Comparison of ENCODE assay signal across 10 cellular contexts in the genomic region with DNA sequence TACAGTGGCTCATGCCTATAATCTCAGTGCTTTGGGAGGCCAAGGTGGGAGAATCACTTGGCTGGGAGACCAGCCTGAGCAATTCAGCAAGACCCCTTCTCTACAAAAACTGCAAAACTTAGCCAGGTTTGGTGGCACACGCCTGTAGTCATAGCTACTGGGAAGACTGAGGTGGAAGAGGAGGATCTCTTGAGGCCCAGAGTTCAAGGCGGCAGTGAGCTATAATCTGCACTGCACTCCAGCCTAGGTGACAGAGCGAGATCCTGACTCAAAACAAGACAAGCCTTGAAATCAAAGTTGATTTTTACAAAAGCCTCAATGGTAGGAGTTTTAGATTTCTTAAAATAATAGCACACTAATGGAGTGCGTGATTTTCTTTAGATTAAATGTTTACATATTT. TPM values are rescaled to one million over a fixed set of nuclear protein-coding genes. Genes with fewer than 3 reads are reported as not detected.
A peak's percentile ranks its signal among the peaks of the same experiment; 100 is the strongest.
DNase-seq lines count a peak whose midpoint lies in the region; ATAC-seq and TF ChIP-seq lines count a peak whose summit lies in the region.
"Had no signal": no experiment of that assay in that cellular context is flagged by ENCODE, and none has a peak within 500 bp of the region (broad histone marks: within the 10 kb centered on the region; RNA-seq: fewer than 3 reads in every experiment).

No MANE protein-coding gene starts in this region.

- no peak overlapping the region for H3K4me3 ChIP-seq in BE2C (ENCODE audit: low read depth, low read length)
- H3K4me3 ChIP-seq: SJCRH30 had no signal

- no peaks in the 10 kb centered on the region for H3K9me3 Mint-ChIP-seq in activated CD8-positive, alpha-beta T cell treated with anti-CD3 and anti-CD28 coated beads for 36 hours
- H3K9me3 Mint-ChIP-seq in stimulated activated naive CD8-positive, alpha-beta T cell treated with anti-CD3 and anti-CD28 coated beads, Interleukin-15, amount 100 ng/mL, for 72 hours, result no peaks in the 10 kb centered on the region

- peaks cover 16% of the 10 kb centered on the region for H3K36me3 ChIP-seq in BE2C

- no peaks in the 10 kb centered on the region for H3K27me3 ChIP-seq in BE2C
- H3K27me3 ChIP-seq: SJCRH30 had no signal

- peaks cover 68% of the 10 kb centered on the region for H3K4me1 Mint-ChIP-seq in activated CD8-positive, alpha-beta T cell treated with anti-CD3 and anti-CD28 coated beads for 36 hours (ENCODE audit: low read depth)
- H3K4me1 Mint-ChIP-seq in stimulated activated naive CD8-positive, alpha-beta T cell treated with anti-CD3 and anti-CD28 coated beads, Interleukin-15, amount 100 ng/mL, for 72 hours, result peaks cover 66% of the 10 kb centered on the region

- no peak for TF ChIP-seq CTCF in activated CD8-positive, alpha-beta T cell treated with anti-CD3 and anti-CD28 coated beads for 36 hours (IDR thresholded peaks at IDR 0.05)
- no peak for TF ChIP-seq CTCF in BE2C (IDR thresholded peaks at IDR 0.05; ENCODE audit: low read depth, low read length)

- POLR2A ChIA-PET in activated CD8-positive, alpha-beta T cell treated with anti-CD3 and anti-CD28 coated beads for 36 hours (lab: Charles Lee), result interaction anchor here (1.5 to 8.0 kb wide), 2 partner anchors 12 to 135 kb away, joined by 7 to 78 read pairs; partner anchors contain the start of gene UBE2D2

- CTCF ChIA-PET in activated CD8-positive, alpha-beta T cell treated with anti-CD3 and anti-CD28 coated beads for 36 hours (lab: Charles Lee), result interaction anchor here (0.7 to 3.9 kb wide), 15 partner anchors 10 to 190 kb away, joined by 3 to 56 read pairs (median 6); partner anchors contain the start of gene UBE2D2

- no peaks in the 10 kb centered on the region for H3K9me3 ChIP-seq in BE2C
- H3K9me3 ChIP-seq: SJCRH30 had no signal

- no peaks in the 10 kb centered on the region for H3K27me3 Mint-ChIP-seq in activated CD8-positive, alpha-beta T cell treated with anti-CD3 and anti-CD28 coated beads for 36 hours
- H3K27me3 Mint-ChIP-seq in stimulated activated naive CD8-positive, alpha-beta T cell treated with anti-CD3 and anti-CD28 coated beads, Interleukin-15, amount 100 ng/mL, for 72 hours, result no peaks in the 10 kb centered on the region

- peak overlapping the region; percentile 81 for H3K27ac Mint-ChIP-seq in activated CD8-positive, alpha-beta T cell treated with anti-CD3 and anti-CD28 coated beads for 36 hours
- peak overlapping the region; percentile 74 to 95 for H3K27ac Mint-ChIP-seq in stimulated activated naive CD8-positive, alpha-beta T cell treated with anti-CD3 and anti-CD28 coated beads, Interleukin-15, amount 100 ng/mL, for 72 hours

- H3K4me3 Mint-ChIP-seq in activated CD8-positive, alpha-beta T cell treated with anti-CD3 and anti-CD28 coated beads for 36 hours, result peak overlapping the region; percentile 6
- H3K4me3 Mint-ChIP-seq in stimulated activated naive CD8-positive, alpha-beta T cell treated with anti-CD3 and anti-CD28 coated beads, Interleukin-15, amount 100 ng/mL, for 72 hours, result peak overlapping the region; percentile 31 to 48

- no peak for DNase-seq in left ventricle myocardium superior
- no peak for DNase-seq in cardiac septum (ENCODE audit: low spot score)
- DNase-seq in activated CD8-positive, alpha-beta T cell treated with anti-CD3 and anti-CD28 coated beads for 36 hours, result peak; percentile 57
- no peak for DNase-seq in left colon
- DNase-seq in stimulated activated naive CD8-positive, alpha-beta T cell treated with anti-CD3 and anti-CD28 coated beads, Interleukin-15, amount 100 ng/mL, for 72 hours, result peak in 1 of 2 donors; percentile 37
- DNase-seq in BE2C, result no peak
- no peak for DNase-seq in DMS153 (lab: John Stamatoyannopoulos, UW)
- DNase-seq: left cardiac atrium had no signal

- no peaks in the 10 kb centered on the region; the same call in 1 of the 2 replicates for H3K4me1 ChIP-seq in BE2C

- peaks cover 34% of the 10 kb centered on the region for H3K36me3 Mint-ChIP-seq in activated CD8-positive, alpha-beta T cell treated with anti-CD3 and anti-CD28 coated beads for 36 hours (ENCODE audit: low read depth)

- intact Hi-C loops in left ventricle myocardium superior (cut with micrococcal nuclease) (loop anchor here (10.0 kb wide), 1 partner anchor 49 kb away; no protein-coding TSS in a partner anchor), cardiac septum (cut with DNase I) (no loop called here), left colon (cut with DNase I, micrococcal nuclease) (no loop called here)
- intact Hi-C loops in activated CD8-positive, alpha-beta T cell treated with anti-CD3 and anti-CD28 coated beads for 36 hours (cut with micrococcal nuclease), result no loop called here

- ATAC-seq in left ventricle myocardium superior (peak; percentile 20), left colon (peak; percentile 28), HG03571 (IDR thresholded peaks at IDR 0.05; ENCODE audit: unreplicated experiment) (no peak)
- peak; percentile 64 for ATAC-seq in activated CD8-positive, alpha-beta T cell treated with anti-CD3 and anti-CD28 coated beads for 36 hours
- peak; percentile 75 for ATAC-seq in stimulated activated naive CD8-positive, alpha-beta T cell treated with anti-CD3 and anti-CD28 coated beads, Interleukin-15, amount 100 ng/mL, for 72 hours

RNA-seq across cellular contexts. Expression of gene UBE2D2, which starts 14.6 kb away (rescaled TPM):
- total RNA-seq in left ventricle myocardium superior (118 TPM), cardiac septum (124 TPM), left colon (100 to 1,000 TPM; 139 to 152 TPM)
- total RNA-seq in activated CD8-positive, alpha-beta T cell treated with anti-CD3 and anti-CD28 coated beads for 36 hours, result 100 to 1,000 TPM; 239 to 253 TPM
- polyA plus RNA-seq in BE2C (2012; ENCODE audit: insufficient read depth, insufficient read length, low read depth), result 104 TPM
